In the genomic region with DNA sequence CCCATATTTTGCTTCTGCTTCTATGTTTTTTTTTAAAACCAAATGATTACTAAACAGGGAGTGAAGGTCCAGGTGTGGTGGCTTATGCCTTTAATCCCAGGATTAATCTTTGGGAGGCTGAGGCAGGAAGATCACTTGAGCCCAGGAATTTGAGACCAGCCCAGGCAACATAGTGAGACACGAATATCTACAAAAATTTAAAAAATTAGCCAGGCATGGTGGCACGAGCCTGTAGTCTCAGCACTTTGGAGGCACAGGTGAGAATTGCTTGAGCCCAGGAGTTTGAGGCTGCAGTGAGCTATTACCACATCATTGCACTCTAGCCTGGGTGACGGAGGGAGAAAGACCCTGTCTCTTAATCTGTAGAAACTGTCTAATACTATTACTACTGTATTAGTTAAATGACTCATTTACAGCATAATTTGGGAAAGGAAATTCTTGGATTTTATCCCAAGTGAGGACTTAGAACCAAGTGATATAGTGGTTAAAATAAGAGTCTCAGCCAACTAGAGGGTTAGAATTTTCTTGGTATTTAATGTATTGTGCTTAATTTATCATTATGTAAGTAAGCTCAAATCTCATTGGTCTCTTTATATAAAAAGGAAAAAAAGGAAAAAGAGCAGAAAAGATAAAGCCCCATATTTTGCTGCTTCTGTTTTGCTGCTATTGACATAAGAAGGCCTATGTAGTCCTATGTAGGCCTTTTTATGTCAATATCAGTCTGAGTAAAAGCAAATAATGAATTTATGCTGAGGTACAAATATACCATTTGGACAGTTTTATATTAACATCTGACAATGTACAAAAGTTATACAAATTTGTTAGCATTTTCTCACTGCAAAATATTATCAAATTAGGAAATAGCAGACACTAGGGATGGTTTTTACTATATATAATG, we compare ENCODE assay signal across 20 cellular contexts.
"Had no signal": no experiment of that assay in that cellular context is flagged by ENCODE, and none has a peak within 500 bp of the region (broad histone marks: within the 10 kb centered on the region; RNA-seq: fewer than 3 reads in every experiment).

No MANE protein-coding gene starts in this region.

- H3K9me3 Mint-ChIP-seq: activated CD4-positive, alpha-beta T cell treated with anti-CD3 and anti-CD28 coated beads, Interleukin-2, amount 10 ng/mL, durations not matched to agents 24 days and 14 days; activated CD8-positive, alpha-beta T cell treated with anti-CD3 and anti-CD28 coated beads for 36 hours; activated naive CD4-positive, alpha-beta T cell treated with anti-CD3 and anti-CD28 coated beads for 36 hours; activated T-cell treated with anti-CD3 and anti-CD28 coated beads, Interleukin-2, amount 50 U/mL, for 24 hours; activated T-helper 2 cell treated with anti-CD3 and anti-CD28 coated beads, Interferon-gamma antibody, Interleukin-2, Interleukin-4, amounts not matched to agents 10 μg/mL and 5 μg/mL and 100 μg/mL, durations not matched to agents 14 hours and 24 hours and 36 hours; neural crest cell; stimulated activated naive CD8-positive, alpha-beta T cell treated with anti-CD3 and anti-CD28 coated beads, Interleukin-15, Interleukin-2, amounts not matched to agents 100 ng/mL and 50 ng/mL, for 24 hours; T-cell had no signal

- H3K27ac Mint-ChIP-seq: activated CD4-positive, alpha-beta T cell treated with anti-CD3 and anti-CD28 coated beads, Interleukin-2, amount 10 ng/mL, durations not matched to agents 24 days and 14 days; activated CD8-positive, alpha-beta T cell treated with anti-CD3 and anti-CD28 coated beads for 36 hours; activated naive CD4-positive, alpha-beta T cell treated with anti-CD3 and anti-CD28 coated beads for 36 hours; activated T-cell treated with anti-CD3 and anti-CD28 coated beads, Interleukin-2, amount 50 U/mL, for 24 hours; activated T-helper 2 cell treated with anti-CD3 and anti-CD28 coated beads, Interferon-gamma antibody, Interleukin-2, Interleukin-4, amounts not matched to agents 10 μg/mL and 5 μg/mL and 100 μg/mL, durations not matched to agents 14 hours and 24 hours and 36 hours; stimulated activated naive CD8-positive, alpha-beta T cell treated with anti-CD3 and anti-CD28 coated beads, Interleukin-15, Interleukin-2, amounts not matched to agents 100 ng/mL and 50 ng/mL, for 24 hours; T-cell had no signal

- DNase-seq: activated CD4-positive, alpha-beta T cell treated with anti-CD3 and anti-CD28 coated beads, Interleukin-2, amount 10 ng/mL, durations not matched to agents 24 days and 14 days; activated CD8-positive, alpha-beta T cell treated with anti-CD3 and anti-CD28 coated beads for 36 hours; activated naive CD4-positive, alpha-beta T cell treated with anti-CD3 and anti-CD28 coated beads for 36 hours; activated T-cell treated with anti-CD3 and anti-CD28 coated beads, Interleukin-2, amount 50 U/mL, for 24 hours; brain microvascular endothelial cell; central memory CD4-positive, alpha-beta T cell; erythroblast; gastrocnemius medialis; heart left ventricle; kidney glomerular epithelial cell; left ventricle myocardium inferior; T-cell; T-helper 9 cell; transverse colon had no signal

- H3K4me1 Mint-ChIP-seq: neural crest cell, T-cell had no signal

- H3K4me3 Mint-ChIP-seq: activated CD4-positive, alpha-beta T cell treated with anti-CD3 and anti-CD28 coated beads, Interleukin-2, amount 10 ng/mL, durations not matched to agents 24 days and 14 days; activated CD8-positive, alpha-beta T cell treated with anti-CD3 and anti-CD28 coated beads for 36 hours; activated naive CD4-positive, alpha-beta T cell treated with anti-CD3 and anti-CD28 coated beads for 36 hours; activated T-cell treated with anti-CD3 and anti-CD28 coated beads, Interleukin-2, amount 50 U/mL, for 24 hours; neural crest cell; stimulated activated naive CD8-positive, alpha-beta T cell treated with anti-CD3 and anti-CD28 coated beads, Interleukin-15, Interleukin-2, amounts not matched to agents 100 ng/mL and 50 ng/mL, for 24 hours; T-cell had no signal

- ATAC-seq: activated CD8-positive, alpha-beta T cell treated with anti-CD3 and anti-CD28 coated beads for 36 hours; gastrocnemius medialis; heart left ventricle; T-cell had no signal

- H3K27me3 Mint-ChIP-seq: activated CD4-positive, alpha-beta T cell treated with anti-CD3 and anti-CD28 coated beads, Interleukin-2, amount 10 ng/mL, durations not matched to agents 24 days and 14 days; activated CD8-positive, alpha-beta T cell treated with anti-CD3 and anti-CD28 coated beads for 36 hours; activated T-cell treated with anti-CD3 and anti-CD28 coated beads, Interleukin-2, amount 50 U/mL, for 24 hours; stimulated activated naive CD8-positive, alpha-beta T cell treated with anti-CD3 and anti-CD28 coated beads, Interleukin-15, Interleukin-2, amounts not matched to agents 100 ng/mL and 50 ng/mL, for 24 hours; T-cell had no signal

- H3K36me3 ChIP-seq: brain microvascular endothelial cell, gastrocnemius medialis, heart left ventricle, left ventricle myocardium inferior, right atrium auricular region, transverse colon had no signal

- H3K27ac ChIP-seq: brain microvascular endothelial cell, coronary artery, gastrocnemius medialis, heart left ventricle, left ventricle myocardium inferior, right atrium auricular region, transverse colon had no signal

- H3K9me3 ChIP-seq: gastrocnemius medialis, heart left ventricle, left ventricle myocardium inferior, right atrium auricular region, transverse colon had no signal

- H3K27me3 ChIP-seq: brain microvascular endothelial cell, gastrocnemius medialis, heart left ventricle, right atrium auricular region, transverse colon had no signal

- H3K4me3 ChIP-seq: coronary artery, gastrocnemius medialis, heart left ventricle, left ventricle myocardium inferior, right atrium auricular region, transverse colon had no signal

- FAIRE-seq: endometrium had no signal
